17 cellular contexts compared by ENCODE assay signal in the genomic region with DNA sequence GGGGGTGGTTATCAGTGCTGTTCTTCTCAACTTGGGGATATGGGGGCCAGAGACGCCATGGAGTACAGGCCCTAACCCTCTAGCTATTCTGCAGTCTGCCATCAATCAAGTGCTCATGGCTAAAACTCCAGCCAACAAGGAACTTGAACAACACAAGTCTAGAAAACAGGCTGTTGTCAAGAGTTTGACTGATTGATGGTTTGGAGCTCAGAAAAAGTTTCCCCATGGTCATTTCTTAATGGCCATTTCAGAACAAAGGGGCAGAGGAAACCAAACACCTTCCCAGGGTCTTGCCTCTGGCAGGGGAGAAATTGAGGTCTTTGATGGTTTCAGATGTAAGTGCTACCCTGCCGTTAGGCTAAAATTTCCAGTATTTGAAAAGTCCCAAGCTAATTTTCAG. TPM values are rescaled to one million over a fixed set of nuclear protein-coding genes. Genes with fewer than 3 reads are reported as not detected.
DNase-seq lines count a peak whose midpoint lies in the region; ATAC-seq and TF ChIP-seq lines count a peak whose summit lies in the region.
"Had no signal": no experiment of that assay in that cellular context is flagged by ENCODE, and none has a peak within 500 bp of the region (broad histone marks: within the 10 kb centered on the region; RNA-seq: fewer than 3 reads in every experiment).

No MANE protein-coding gene starts in this region.

- H3K4me3 Mint-ChIP-seq in neural progenitor cell, result no peak overlapping the region
- H3K4me3 Mint-ChIP-seq: B cell; CD4-positive, CD25-positive, alpha-beta regulatory T cell; CD8-positive, alpha-beta T cell had no signal

- H3K9ac ChIP-seq in neural progenitor cell, result no peak overlapping the region
- H3K9ac ChIP-seq: BLaER1 had no signal

- no peaks in the 10 kb centered on the region for H3K27me3 ChIP-seq in neural progenitor cell

- H3K27ac ChIP-seq in neural progenitor cell, result no peak overlapping the region
- H3K27ac ChIP-seq: 22Rv1, BLaER1, C4-2B had no signal

- H3F3A ChIP-seq in neural progenitor cell (ENCODE audit: low read depth), result peaks cover 6% of the 10 kb centered on the region

- peaks cover 11% of the 10 kb centered on the region for H3K27me3 Mint-ChIP-seq in neural progenitor cell (ENCODE audit: insufficient read depth, low read depth)

- DNase-seq in ELF-1 (ENCODE audit: low read depth, low spot score), result peak; percentile 74
- peak; percentile 44 for DNase-seq in NCI-H69 (lab: John Stamatoyannopoulos, UW)
- no peak for DNase-seq in neural progenitor cell (ENCODE audit: low spot score)
- DNase-seq in EL, result no peak
- DNase-seq: Caco-2; CD4-positive, CD25-positive, alpha-beta regulatory T cell; CD8-positive, alpha-beta T cell; DMS79; GOT3; H7; HCEC 1CT had no signal

- peaks cover 22% of the 10 kb centered on the region for H3K4me1 Mint-ChIP-seq in neural progenitor cell
- H3K4me1 Mint-ChIP-seq: B cell; CD4-positive, CD25-positive, alpha-beta regulatory T cell had no signal

- TF ChIP-seq CTCF in neural progenitor cell (IDR thresholded peaks at IDR 0.05), result no peak

- H3K27ac Mint-ChIP-seq in neural progenitor cell, result no peak overlapping the region
- H3K27ac Mint-ChIP-seq: B cell; CD4-positive, CD25-positive, alpha-beta regulatory T cell; CD8-positive, alpha-beta T cell had no signal

- no peaks in the 10 kb centered on the region for H3K9me3 Mint-ChIP-seq in neural progenitor cell
- H3K9me3 Mint-ChIP-seq: CD8-positive, alpha-beta T cell had no signal

- ATAC-seq in GM19397 (IDR thresholded peaks at IDR 0.05; ENCODE audit: unreplicated experiment), result no peak
- no peak for ATAC-seq in HG03521 (IDR thresholded peaks at IDR 0.05; ENCODE audit: unreplicated experiment)
- ATAC-seq: CD8-positive, alpha-beta T cell had no signal

- peak overlapping the region; percentile 27 for H3K4me2 ChIP-seq in neural progenitor cell
- H3K4me2 ChIP-seq: BLaER1 had no signal

- H2AFZ ChIP-seq in neural progenitor cell (replicated peaks), result no peak overlapping the region

- no peaks in the 10 kb centered on the region for H3K36me3 ChIP-seq in neural progenitor cell
- H3K36me3 ChIP-seq: BLaER1 had no signal

- H3K79me2 ChIP-seq in neural progenitor cell (ENCODE audit: low read depth), result no peaks in the 10 kb centered on the region

- H3K9me3 ChIP-seq in neural progenitor cell (ENCODE audit: low read depth), result no peaks in the 10 kb centered on the region
- H3K9me3 ChIP-seq: BLaER1, Caco-2 had no signal

- H3K4me1 ChIP-seq in neural progenitor cell, result peaks cover 11% of the 10 kb centered on the region
- H3K4me1 ChIP-seq: Caco-2 had no signal

- H3K36me3 Mint-ChIP-seq in neural progenitor cell, result no peaks in the 10 kb centered on the region
- H3K36me3 Mint-ChIP-seq: CD4-positive, CD25-positive, alpha-beta regulatory T cell; CD8-positive, alpha-beta T cell had no signal

- no peaks in the 10 kb centered on the region for H4K20me1 ChIP-seq in neural progenitor cell (ENCODE audit: low read depth)
- H4K20me1 ChIP-seq: BLaER1 had no signal

- H3K4me3 ChIP-seq in neural progenitor cell, result no peak overlapping the region
- H3K4me3 ChIP-seq: BLaER1 had no signal

RNA-seq across cellular contexts. Expression of a gene that starts 15.1 kb away (rescaled TPM):
- total RNA-seq in neural progenitor cell (ENCODE audit: low replicate concordance), result not detected in 2 replicates
- total RNA-seq: B cell; Caco-2; CD4-positive, CD25-positive, alpha-beta regulatory T cell; CD8-positive, alpha-beta T cell; H7 had no signal

RNA-seq across cellular contexts. Expression of a gene that starts 44.2 kb away (rescaled TPM):
- total RNA-seq in neural progenitor cell (ENCODE audit: low replicate concordance), result not detected in 2 replicates
- total RNA-seq: Caco-2, H7 had no signal

RNA-seq across cellular contexts. Expression of a gene that starts 51.1 kb away (rescaled TPM):
- 0.34 TPM in 1 of 2 replicates, not detected in the other for total RNA-seq in neural progenitor cell (ENCODE audit: low replicate concordance)
- total RNA-seq: B cell; Caco-2; CD4-positive, CD25-positive, alpha-beta regulatory T cell; CD8-positive, alpha-beta T cell had no signal

Comparison
In these comparisons a context has a peak if more than half of its experiments do, and no peak if none do; other contexts are left out.
1. DNase-seq: peak in ELF-1 (single experiment) and NCI-H69 (single experiment); none in neural progenitor cell (single experiment) and EL (single experiment).